Comparison of ENCODE assay signal across 10 cellular contexts in genomic region chr15:90886291-90886614, GRCh38. TPM values are rescaled to one million over a fixed set of nuclear protein-coding genes. Genes with fewer than 3 reads are reported as not detected.
DNase-seq lines count a peak whose midpoint lies in the region; ATAC-seq, FAIRE-seq and TF ChIP-seq lines count a peak whose summit lies in the region.
"Had no signal": no experiment of that assay in that cellular context is flagged by ENCODE, and none has a peak within 500 bp of the region (broad histone marks: within the 10 kb centered on the region; RNA-seq: fewer than 3 reads in every experiment).

No MANE protein-coding gene starts in this region.

- BruUV-seq in HepG2 (replicated peaks; lab: Mats Ljungman, UMichigan), result no TSS peak
- BruUV-seq in PC-3 (replicated peaks; lab: Mats Ljungman, UMichigan), result no TSS peak

- peaks cover 71% of the 10 kb centered on the region for H3K4me1 Mint-ChIP-seq in activated CD8-positive, alpha-beta memory T cell treated with anti-CD3 and anti-CD28 coated beads, Interleukin-2, amount 10 ng/mL, durations not matched to agents 7 days and 5 days
- peaks cover 9% of the 10 kb centered on the region for H3K4me1 Mint-ChIP-seq in T-helper 17 cell

- 18% methylated on average over 5 of the region's 5 CpGs for WGBS in HepG2 (ENCODE audit: low lambda C conversion rate)
- 38 to 43% methylated on average over 5 of the region's 5 CpGs for WGBS in testis, 2 donors

- TF ChIP-seq POLR2A in HepG2 (IDR thresholded peaks at IDR 0.05; ENCODE audit: insufficient read depth in 1 of 2, low read depth in 2 of 2, low read length in 2 of 2), result no peak
- TF ChIP-seq POLR2A in testis (IDR thresholded peaks at IDR 0.05), result no peak

- no peak for TF ChIP-seq CTCF in HepG2 (CRISPR knock-in tag; IDR thresholded peaks at IDR 0.05)
- no peak for TF ChIP-seq CTCF in testis (IDR thresholded peaks at IDR 0.05)
- TF ChIP-seq CTCF in mucosa of descending colon (IDR thresholded peaks at IDR 0.05), result no peak
- TF ChIP-seq CTCF in PC-3 (conservative IDR thresholded peaks at IDR 0.05; ENCODE audit: low read depth, low read length), result no peak; the same call in 1 of the 2 replicates

- intact Hi-C loops in HepG2 (cut with micrococcal nuclease; ENCODE audit: unreplicated experiment) (loop anchor here (1.0 to 5.0 kb wide), 5 partner anchors 27 to 238 kb away; partner anchors contain the start of gene HDDC3), testis (cut with DNase I; ENCODE audit: low total_unique reads) (loop anchor here (10.0 kb wide), 1 partner anchor 241 kb away; no protein-coding TSS in a partner anchor), mucosa of descending colon (cut with DNase I, micrococcal nuclease) (loop anchor here (5.0 to 10.0 kb wide), 3 partner anchors 191 to 361 kb away; partner anchors contain the start of gene CRTC3 (in 1 of the 2)), PC-3 (cut with micrococcal nuclease) (loop anchor here (1.0 to 5.0 kb wide), 3 partner anchors 169 to 238 kb away; partner anchors contain the start of gene BLM)

- peaks cover 19% of the 10 kb centered on the region for H3K36me3 Mint-ChIP-seq in activated CD8-positive, alpha-beta memory T cell treated with anti-CD3 and anti-CD28 coated beads, Interleukin-2, amount 10 ng/mL, durations not matched to agents 7 days and 5 days
- no peaks in the 10 kb centered on the region for H3K36me3 Mint-ChIP-seq in T-helper 17 cell (ENCODE audit: low read depth)
- H3K36me3 Mint-ChIP-seq: WTC11 had no signal

- H3K9me3 ChIP-seq in T-helper 17 cell (ENCODE audit: control insufficient read depth, low read length, poor library complexity, severe bottlenecking) (no peaks in the 10 kb centered on the region), HepG2 (ENCODE audit: low read length) (no peaks in the 10 kb centered on the region), testis (no peaks in the 10 kb centered on the region), mucosa of descending colon (no peaks in the 10 kb centered on the region), PC-3 (ENCODE audit: low read length) (no peaks in the 10 kb centered on the region)

- DNase-seq in activated CD8-positive, alpha-beta memory T cell treated with anti-CD3 and anti-CD28 coated beads, Interleukin-2, amount 10 ng/mL, durations not matched to agents 7 days and 5 days, result no peak
- DNase-seq in activated CD8-positive, alpha-beta memory T cell treated with anti-CD3 and anti-CD28 coated beads, Interleukin-2, amount 50 U/mL, for 4 hours, result no peak
- DNase-seq in T-helper 17 cell (no peak), HepG2 (ENCODE audit: low spot score) (no peak), testis (no peak), mucosa of descending colon (no peak), NCI-H2196 treated with DMSO at 0.1 percent for 48 hours (lab: John Stamatoyannopoulos, UW; ENCODE audit: unreplicated experiment) (no peak), PC-3 (no peak)

- in situ Hi-C loops in HepG2 (cut with HindIII; ENCODE audit: extremely low pct_ligation_motif_present, low pct_unique_long_range_greater_than_20kb), result loop anchor here (5.0 kb wide), 2 partner anchors 69 to 239 kb away; no protein-coding TSS in a partner anchor

- H3K4me3 Mint-ChIP-seq in activated CD8-positive, alpha-beta memory T cell treated with anti-CD3 and anti-CD28 coated beads, Interleukin-2, amount 10 ng/mL, durations not matched to agents 7 days and 5 days, result peak overlapping the region; percentile 62
- H3K4me3 Mint-ChIP-seq in T-helper 17 cell, result peak overlapping the region; percentile 43
- H3K4me3 Mint-ChIP-seq: WTC11 had no signal

- H3K9me3 Mint-ChIP-seq in activated CD8-positive, alpha-beta memory T cell treated with anti-CD3 and anti-CD28 coated beads, Interleukin-2, amount 10 ng/mL, durations not matched to agents 7 days and 5 days (ENCODE audit: low read depth), result no peaks in the 10 kb centered on the region
- H3K9me3 Mint-ChIP-seq: WTC11 had no signal

- H3K4me1 ChIP-seq in HepG2 (ENCODE audit: insufficient read depth, low read length) (peaks cover 36% of the 10 kb centered on the region), testis (peaks cover 31% of the 10 kb centered on the region), mucosa of descending colon (ENCODE audit: low read depth) (peaks cover 15% of the 10 kb centered on the region), PC-3 (ENCODE audit: insufficient read depth, low read length) (no peaks in the 10 kb centered on the region)

- CTCF ChIA-PET in activated CD8-positive, alpha-beta memory T cell treated with anti-CD3 and anti-CD28 coated beads, Interleukin-2, amount 10 ng/mL, durations not matched to agents 7 days and 5 days (lab: Charles Lee), result interaction anchor here (0.6 to 3.9 kb wide), 58 partner anchors 9 to 579 kb away, joined by 3 to 46 read pairs (median 5); partner anchors contain the start of genes BLM, FURIN, HDDC3 and IQGAP1
- CTCF ChIA-PET in HepG2 (lab: Yijun Ruan, JAX; ENCODE audit: low intra/inter-chr PET ratio, low total read pairs) (interaction anchor here (1.9 to 2.2 kb wide), 3 partner anchors 27 to 238 kb away, joined by 12 to 20 read pairs (median 13); no protein-coding TSS in a partner anchor), PC-3 (lab: Charles Lee) (interaction anchor here (0.8 to 2.4 kb wide), 2 partner anchors 236 to 238 kb away, joined by 5 to 11 read pairs; no protein-coding TSS in a partner anchor)

- no peaks in the 10 kb centered on the region for H3K9me2 ChIP-seq in PC-3 (replicated peaks; ENCODE audit: low read length)

- no peak for TF ChIP-seq RAD21 in HepG2 (CRISPR knock-in tag; IDR thresholded peaks at IDR 0.05)

- H4K20me1 ChIP-seq in HepG2 (ENCODE audit: insufficient read depth, low read length) (0 out of 2 replicates have a peak, but pooled peaks cover 2% of the 10 kb centered on the region), PC-3 (ENCODE audit: low read length) (no peaks in the 10 kb centered on the region)

- no peaks in the 10 kb centered on the region for H3K79me2 ChIP-seq in HepG2 (ENCODE audit: insufficient read depth, low read length)
- no peaks in the 10 kb centered on the region for H3K79me2 ChIP-seq in PC-3 (ENCODE audit: low read length)

- H3K27me3 Mint-ChIP-seq in activated CD8-positive, alpha-beta memory T cell treated with anti-CD3 and anti-CD28 coated beads, Interleukin-2, amount 10 ng/mL, durations not matched to agents 7 days and 5 days, result no peaks in the 10 kb centered on the region
- H3K27me3 Mint-ChIP-seq in T-helper 17 cell, result peaks cover 5% of the 10 kb centered on the region

- H2AFZ ChIP-seq in HepG2 (ENCODE audit: low read length) (no peak overlapping the region), PC-3 (ENCODE audit: low read length) (no peak overlapping the region)

- ATAC-seq in activated CD8-positive, alpha-beta memory T cell treated with anti-CD3 and anti-CD28 coated beads, Interleukin-2, amount 10 ng/mL, durations not matched to agents 7 days and 5 days, result no peak
- ATAC-seq in T-helper 17 cell (no peak), HepG2 (no peak), mucosa of descending colon (no peak), PC-3 (no peak)

- H3K27ac Mint-ChIP-seq in activated CD8-positive, alpha-beta memory T cell treated with anti-CD3 and anti-CD28 coated beads, Interleukin-2, amount 10 ng/mL, durations not matched to agents 7 days and 5 days, result peak overlapping the region; percentile 73
- no peak overlapping the region for H3K27ac Mint-ChIP-seq in T-helper 17 cell

- TF ChIP-seq EP300 in HepG2 (IDR thresholded peaks at IDR 0.05; ENCODE audit: low read depth in 2 of 2, low read length in 2 of 2), result no peak
- TF ChIP-seq EP300 in HepG2 (CRISPR knock-in tag; IDR thresholded peaks at IDR 0.05; ENCODE audit: borderline replicate concordance), result no peak

- H3K36me3 ChIP-seq in HepG2 (replicated peaks in 1 of 2; ENCODE audit: control insufficient read depth in 1 of 2, insufficient read depth in 2 of 2, low read length in 2 of 2) (no peaks in the 10 kb centered on the region; a peak in 2 of 5 replicates), testis (ENCODE audit: low read depth, missing control alignments) (no peaks in the 10 kb centered on the region), mucosa of descending colon (ENCODE audit: low read depth) (no peaks in the 10 kb centered on the region), PC-3 (ENCODE audit: low read depth, low read length) (no peaks in the 10 kb centered on the region; the same call in 1 of the 2 replicates)

- H3K4me3 ChIP-seq in HepG2 (replicated peaks in 1 of 3; ENCODE audit: insufficient read depth in 1 of 3, low read depth in 2 of 3, low read length in 3 of 3) (no peak overlapping the region), testis (no peak overlapping the region), mucosa of descending colon (no peak overlapping the region), PC-3 (ENCODE audit: low read length) (no peak overlapping the region)
- H3K4me3 ChIP-seq: SK-N-MC had no signal

- POLR2A ChIA-PET in HepG2 (lab: Yijun Ruan, JAX) (interaction anchor here (0.9 to 5.1 kb wide), 6 partner anchors 13 to 238 kb away, joined by 3 to 52 read pairs (median 7); no protein-coding TSS in a partner anchor), PC-3 (lab: Charles Lee; ENCODE audit: unreplicated experiment) (interaction anchor here (0.6 kb wide), 1 partner anchor 222 kb away, joined by 3 read pairs; no protein-coding TSS in a partner anchor)

- H3K9ac ChIP-seq in HepG2 (ENCODE audit: insufficient read depth, low read depth, low read length), result no peak overlapping the region
- H3K9ac ChIP-seq in PC-3 (ENCODE audit: low read length), result no peak overlapping the region

- no peaks in the 10 kb centered on the region for H3F3A ChIP-seq in PC-3 (ENCODE audit: low read length, unreplicated experiment)

- H3K4me2 ChIP-seq in HepG2 (ENCODE audit: low read depth, low read length) (no peak overlapping the region), PC-3 (ENCODE audit: low read length) (no peak overlapping the region)

- H3K27me3 ChIP-seq in HepG2 (ENCODE audit: control insufficient read depth in 1 of 2, insufficient read depth in 2 of 2, low read length in 2 of 2), result peaks cover 0 to 7% of the 10 kb centered on the region in 2 experiments; a peak in 2 of 5 replicates
- H3K27me3 ChIP-seq in testis, result no peaks in the 10 kb centered on the region
- no peaks in the 10 kb centered on the region for H3K27me3 ChIP-seq in PC-3 (ENCODE audit: low read length)

- no peak overlapping the region for H3K27ac ChIP-seq in HepG2 (ENCODE audit: extremely low read length, insufficient read depth, low read length)
- H3K27ac ChIP-seq in testis, result peak overlapping the region; percentile 21 to 97
- H3K27ac ChIP-seq in PC-3 (ENCODE audit: low read length), result no peak overlapping the region
- H3K27ac ChIP-seq: SK-N-MC had no signal

- FAIRE-seq in HepG2 (lab: Jason Lieb, UNC), result no peak

RNA-seq across cellular contexts. Expression of gene FES, which starts 1.9 kb away (rescaled TPM):
- total RNA-seq in activated CD8-positive, alpha-beta memory T cell treated with anti-CD3 and anti-CD28 coated beads, Interleukin-2, amount 10 ng/mL, durations not matched to agents 7 days and 5 days, result 10 to 100 TPM; 55.7 to 61.2 TPM
- total RNA-seq in T-helper 17 cell, result 10 to 100 TPM in 1 of 2 donors, 1 to 10 TPM in 1; 6.0 to 12.7 TPM
- total RNA-seq in HepG2 (2016; rRNA removed; fragmentation: Illumina TruSeq; extraction: Trizol), result 8.5 and 9.5 TPM in 2 replicates
- 3.0 and 3.5 TPM in 2 replicates for total RNA-seq in HepG2 (2016; cell fraction: cytosol; rRNA removed; fragmentation: Illumina TruSeq; extraction: Trizol; ENCODE audit: low read depth)
- 9.6 TPM in 2 replicates for total RNA-seq in HepG2 (2016; cell fraction: insoluble cytoplasmic fraction; rRNA removed; fragmentation: Illumina TruSeq; extraction: Trizol)
- 3.8 and 4.7 TPM in 2 replicates for total RNA-seq in HepG2 (2016; cell fraction: membrane; rRNA removed; fragmentation: Illumina TruSeq; extraction: Trizol)
- total RNA-seq in HepG2 (2016; cell fraction: nucleus; rRNA removed; fragmentation: Illumina TruSeq; extraction: Trizol), result 5.2 and 5.4 TPM in 2 replicates
- polyA plus RNA-seq in HepG2 (2011; rRNA removed), result 4.0 and 4.3 TPM in 2 replicates
- 2.8 and 5.7 TPM in 2 replicates for polyA plus RNA-seq in HepG2 (2011; cell fraction: cytosol; rRNA removed)
- polyA plus RNA-seq in HepG2 (2011; cell fraction: nucleus; rRNA removed), result 13.7 and 22.6 TPM in 2 replicates
- 1.3 and 1.7 TPM in 2 replicates for polyA plus RNA-seq in HepG2 (2012)
- polyA plus RNA-seq in HepG2 (2016; cell fraction: cytosol; fragmentation: Illumina TruSeq; extraction: Trizol; ENCODE audit: low read depth), result 3.0 TPM in 2 replicates
- polyA plus RNA-seq in HepG2 (2016; cell fraction: insoluble cytoplasmic fraction; fragmentation: Illumina TruSeq; extraction: Trizol; ENCODE audit: low read depth), result 6.1 and 6.9 TPM in 2 replicates
- polyA plus RNA-seq in HepG2 (2016; cell fraction: membrane; fragmentation: Illumina TruSeq; extraction: Trizol; ENCODE audit: low read depth), result 2.4 TPM in 2 replicates
- polyA plus RNA-seq in HepG2 (2016; cell fraction: nucleus; fragmentation: Illumina TruSeq; extraction: Trizol; ENCODE audit: insufficient read depth, low read depth), result 8.5 and 10.3 TPM in 2 replicates
- polyA minus RNA-seq in HepG2 (2011; rRNA and poly(A)+ RNA removed; ENCODE audit: low replicate concordance), result 0.37 and 5.3 TPM in 2 replicates
- 1.7 and 1.8 TPM in 2 replicates for polyA minus RNA-seq in HepG2 (2011; cell fraction: cytosol; rRNA and poly(A)+ RNA removed)
- 5.1 and 6.2 TPM in 2 replicates for polyA minus RNA-seq in HepG2 (2011; cell fraction: nucleus; rRNA and poly(A)+ RNA removed)
- 10 to 100 TPM; 18.6 to 23.1 TPM for total RNA-seq in testis
- 14.4 TPM for polyA plus RNA-seq in testis (ENCODE audit: insufficient read depth, low read depth, low replicate concordance)
- 10 to 100 TPM in 2 of 3 donors, 1 to 10 TPM in 1; 7.9 to 18.6 (median 12.1) TPM for total RNA-seq in mucosa of descending colon
- 2.8 and 11.5 TPM in 2 replicates for total RNA-seq in PC-3 (2014; rRNA removed)

RNA-seq across cellular contexts. Expression of gene MAN2A2, which starts 16.8 kb away (rescaled TPM):
- 100 to 1,000 TPM; 174 to 183 TPM for total RNA-seq in activated CD8-positive, alpha-beta memory T cell treated with anti-CD3 and anti-CD28 coated beads, Interleukin-2, amount 10 ng/mL, durations not matched to agents 7 days and 5 days
- total RNA-seq in T-helper 17 cell (100 to 1,000 TPM; 159 to 186 TPM), HepG2 (2016; rRNA removed; fragmentation: Illumina TruSeq; extraction: Trizol) (6.7 and 17.5 TPM in 2 replicates), testis (100 to 1,000 TPM; 128 to 151 TPM), mucosa of descending colon (10 to 100 TPM; 50.9 to 75.8 (median 75.3) TPM), PC-3 (2014; rRNA removed) (19.8 and 26.3 TPM in 2 replicates)
- total RNA-seq in HepG2 (2016; cell fraction: cytosol; rRNA removed; fragmentation: Illumina TruSeq; extraction: Trizol; ENCODE audit: low read depth), result 8.9 and 9.3 TPM in 2 replicates
- 5.6 and 21.4 TPM in 2 replicates for total RNA-seq in HepG2 (2016; cell fraction: insoluble cytoplasmic fraction; rRNA removed; fragmentation: Illumina TruSeq; extraction: Trizol)
- 9.6 and 10.0 TPM in 2 replicates for total RNA-seq in HepG2 (2016; cell fraction: membrane; rRNA removed; fragmentation: Illumina TruSeq; extraction: Trizol)
- 31.3 and 36.5 TPM in 2 replicates for total RNA-seq in HepG2 (2016; cell fraction: nucleus; rRNA removed; fragmentation: Illumina TruSeq; extraction: Trizol)
- polyA plus RNA-seq in HepG2 (2011; rRNA removed) (43.8 and 51.5 TPM in 2 replicates), testis (ENCODE audit: insufficient read depth, low read depth, low replicate concordance) (101 TPM)
- polyA plus RNA-seq in HepG2 (2011; cell fraction: cytosol; rRNA removed), result 18.4 and 29.4 TPM in 2 replicates
- polyA plus RNA-seq in HepG2 (2011; cell fraction: nucleus; rRNA removed), result 296 and 398 TPM in 2 replicates
- polyA plus RNA-seq in HepG2 (2012), result 13.2 and 18.7 TPM in 2 replicates
- polyA plus RNA-seq in HepG2 (2016; cell fraction: cytosol; fragmentation: Illumina TruSeq; extraction: Trizol; ENCODE audit: low read depth), result 1.5 and 2.3 TPM in 2 replicates
- polyA plus RNA-seq in HepG2 (2016; cell fraction: insoluble cytoplasmic fraction; fragmentation: Illumina TruSeq; extraction: Trizol; ENCODE audit: low read depth), result 7.9 and 9.3 TPM in 2 replicates
- polyA plus RNA-seq in HepG2 (2016; cell fraction: membrane; fragmentation: Illumina TruSeq; extraction: Trizol; ENCODE audit: low read depth), result 5.8 and 8.8 TPM in 2 replicates
- polyA plus RNA-seq in HepG2 (2016; cell fraction: nucleus; fragmentation: Illumina TruSeq; extraction: Trizol; ENCODE audit: insufficient read depth, low read depth), result 117 and 126 TPM in 2 replicates
- 46.3 and 58.9 TPM in 2 replicates for polyA minus RNA-seq in HepG2 (2011; rRNA and poly(A)+ RNA removed; ENCODE audit: low replicate concordance)
- polyA minus RNA-seq in HepG2 (2011; cell fraction: cytosol; rRNA and poly(A)+ RNA removed), result 16.2 and 16.4 TPM in 2 replicates
- 38.2 and 38.5 TPM in 2 replicates for polyA minus RNA-seq in HepG2 (2011; cell fraction: nucleus; rRNA and poly(A)+ RNA removed)

RNA-seq across cellular contexts. Expression of gene FURIN, which starts 17.9 kb away (rescaled TPM):
- total RNA-seq in activated CD8-positive, alpha-beta memory T cell treated with anti-CD3 and anti-CD28 coated beads, Interleukin-2, amount 10 ng/mL, durations not matched to agents 7 days and 5 days, result 100 to 1,000 TPM; 487 to 625 TPM
- total RNA-seq in T-helper 17 cell (100 to 1,000 TPM; 133 to 260 TPM), HepG2 (2016; rRNA removed; fragmentation: Illumina TruSeq; extraction: Trizol) (13.9 and 17.4 TPM in 2 replicates), testis (10 to 100 TPM; 23.1 to 32.1 TPM), mucosa of descending colon (10 to 100 TPM; 65.9 to 83.4 (median 67.4) TPM), PC-3 (2014; rRNA removed) (39.1 and 44.2 TPM in 2 replicates)
- 4.7 and 4.8 TPM in 2 replicates for total RNA-seq in HepG2 (2016; cell fraction: cytosol; rRNA removed; fragmentation: Illumina TruSeq; extraction: Trizol; ENCODE audit: low read depth)
- 10.1 and 18.5 TPM in 2 replicates for total RNA-seq in HepG2 (2016; cell fraction: insoluble cytoplasmic fraction; rRNA removed; fragmentation: Illumina TruSeq; extraction: Trizol)
- total RNA-seq in HepG2 (2016; cell fraction: membrane; rRNA removed; fragmentation: Illumina TruSeq; extraction: Trizol), result 20.5 and 21.4 TPM in 2 replicates
- total RNA-seq in HepG2 (2016; cell fraction: nucleus; rRNA removed; fragmentation: Illumina TruSeq; extraction: Trizol), result 17.5 and 19.5 TPM in 2 replicates
- polyA plus RNA-seq in HepG2 (2011; rRNA removed) (15.2 and 17.3 TPM in 2 replicates), testis (ENCODE audit: insufficient read depth, low read depth, low replicate concordance) (21.5 TPM)
- polyA plus RNA-seq in HepG2 (2011; cell fraction: cytosol; rRNA removed), result 12.0 and 18.4 TPM in 2 replicates
- 17.2 and 23.0 TPM in 2 replicates for polyA plus RNA-seq in HepG2 (2011; cell fraction: nucleus; rRNA removed)
- 4.4 and 15.3 TPM in 2 replicates for polyA plus RNA-seq in HepG2 (2012)
- 6.3 and 6.4 TPM in 2 replicates for polyA plus RNA-seq in HepG2 (2016; cell fraction: cytosol; fragmentation: Illumina TruSeq; extraction: Trizol; ENCODE audit: low read depth)
- polyA plus RNA-seq in HepG2 (2016; cell fraction: insoluble cytoplasmic fraction; fragmentation: Illumina TruSeq; extraction: Trizol; ENCODE audit: low read depth), result 14.6 and 21.4 TPM in 2 replicates
- 19.0 and 20.4 TPM in 2 replicates for polyA plus RNA-seq in HepG2 (2016; cell fraction: membrane; fragmentation: Illumina TruSeq; extraction: Trizol; ENCODE audit: low read depth)
- 32.9 and 35.2 TPM in 2 replicates for polyA plus RNA-seq in HepG2 (2016; cell fraction: nucleus; fragmentation: Illumina TruSeq; extraction: Trizol; ENCODE audit: insufficient read depth, low read depth)
- polyA minus RNA-seq in HepG2 (2011; rRNA and poly(A)+ RNA removed; ENCODE audit: low replicate concordance), result 33.9 and 45.0 TPM in 2 replicates
- 15.8 and 17.1 TPM in 2 replicates for polyA minus RNA-seq in HepG2 (2011; cell fraction: cytosol; rRNA and poly(A)+ RNA removed)
- polyA minus RNA-seq in HepG2 (2011; cell fraction: nucleus; rRNA and poly(A)+ RNA removed), result 6.1 and 8.6 TPM in 2 replicates

RNA-seq across cellular contexts. Expression of gene HDDC3, which starts 46.1 kb away (rescaled TPM):
- 10 to 100 TPM; 33.2 to 39.3 TPM for total RNA-seq in activated CD8-positive, alpha-beta memory T cell treated with anti-CD3 and anti-CD28 coated beads, Interleukin-2, amount 10 ng/mL, durations not matched to agents 7 days and 5 days
- total RNA-seq in T-helper 17 cell (10 to 100 TPM; 11.1 to 12.9 TPM), HepG2 (2016; rRNA removed; fragmentation: Illumina TruSeq; extraction: Trizol) (28.3 and 30.0 TPM in 2 replicates), testis (10 to 100 TPM; 16.7 to 18.3 TPM), mucosa of descending colon (10 to 100 TPM; 10.7 to 23.4 (median 15.4) TPM), PC-3 (2014; rRNA removed) (18.5 and 19.6 TPM in 2 replicates)
- total RNA-seq in HepG2 (2016; cell fraction: cytosol; rRNA removed; fragmentation: Illumina TruSeq; extraction: Trizol; ENCODE audit: low read depth), result 9.5 and 9.9 TPM in 2 replicates
- total RNA-seq in HepG2 (2016; cell fraction: insoluble cytoplasmic fraction; rRNA removed; fragmentation: Illumina TruSeq; extraction: Trizol), result 29.5 and 31.1 TPM in 2 replicates
- 19.0 and 21.4 TPM in 2 replicates for total RNA-seq in HepG2 (2016; cell fraction: membrane; rRNA removed; fragmentation: Illumina TruSeq; extraction: Trizol)
- total RNA-seq in HepG2 (2016; cell fraction: nucleus; rRNA removed; fragmentation: Illumina TruSeq; extraction: Trizol), result 14.9 and 16.3 TPM in 2 replicates
- polyA plus RNA-seq in HepG2 (2011; rRNA removed) (18.7 and 21.7 TPM in 2 replicates), testis (ENCODE audit: insufficient read depth, low read depth, low replicate concordance) (12.1 TPM)
- 21.7 and 23.0 TPM in 2 replicates for polyA plus RNA-seq in HepG2 (2011; cell fraction: cytosol; rRNA removed)
- 18.2 and 23.4 TPM in 2 replicates for polyA plus RNA-seq in HepG2 (2011; cell fraction: nucleus; rRNA removed)
- polyA plus RNA-seq in HepG2 (2012), result 12.4 and 14.3 TPM in 2 replicates
- polyA plus RNA-seq in HepG2 (2016; cell fraction: cytosol; fragmentation: Illumina TruSeq; extraction: Trizol; ENCODE audit: low read depth), result 15.3 and 16.8 TPM in 2 replicates
- 32.6 and 35.8 TPM in 2 replicates for polyA plus RNA-seq in HepG2 (2016; cell fraction: insoluble cytoplasmic fraction; fragmentation: Illumina TruSeq; extraction: Trizol; ENCODE audit: low read depth)
- polyA plus RNA-seq in HepG2 (2016; cell fraction: membrane; fragmentation: Illumina TruSeq; extraction: Trizol; ENCODE audit: low read depth), result 20.1 and 22.5 TPM in 2 replicates
- polyA plus RNA-seq in HepG2 (2016; cell fraction: nucleus; fragmentation: Illumina TruSeq; extraction: Trizol; ENCODE audit: insufficient read depth, low read depth), result 23.2 and 27.0 TPM in 2 replicates
- 12.2 and 28.5 TPM in 2 replicates for polyA minus RNA-seq in HepG2 (2011; rRNA and poly(A)+ RNA removed; ENCODE audit: low replicate concordance)
- polyA minus RNA-seq in HepG2 (2011; cell fraction: cytosol; rRNA and poly(A)+ RNA removed), result 8.2 and 8.6 TPM in 2 replicates
- polyA minus RNA-seq in HepG2 (2011; cell fraction: nucleus; rRNA and poly(A)+ RNA removed), result 13.3 and 14.7 TPM in 2 replicates

RNA-seq across cellular contexts. Expression of gene UNC45A, which starts 48.8 kb away (rescaled TPM):
- 10 to 100 TPM; 76.3 to 84.4 TPM for total RNA-seq in activated CD8-positive, alpha-beta memory T cell treated with anti-CD3 and anti-CD28 coated beads, Interleukin-2, amount 10 ng/mL, durations not matched to agents 7 days and 5 days
- total RNA-seq in T-helper 17 cell, result 10 to 100 TPM; 36.9 to 38.3 TPM
- total RNA-seq in HepG2 (2016; rRNA removed; fragmentation: Illumina TruSeq; extraction: Trizol), result 39.2 and 39.7 TPM in 2 replicates
- 7.4 and 8.3 TPM in 2 replicates for total RNA-seq in HepG2 (2016; cell fraction: cytosol; rRNA removed; fragmentation: Illumina TruSeq; extraction: Trizol; ENCODE audit: low read depth)
- 37.2 and 42.0 TPM in 2 replicates for total RNA-seq in HepG2 (2016; cell fraction: insoluble cytoplasmic fraction; rRNA removed; fragmentation: Illumina TruSeq; extraction: Trizol)
- total RNA-seq in HepG2 (2016; cell fraction: membrane; rRNA removed; fragmentation: Illumina TruSeq; extraction: Trizol), result 10.7 and 11.5 TPM in 2 replicates
- total RNA-seq in HepG2 (2016; cell fraction: nucleus; rRNA removed; fragmentation: Illumina TruSeq; extraction: Trizol), result 29.9 and 30.4 TPM in 2 replicates
- polyA plus RNA-seq in HepG2 (2011; rRNA removed), result 33.8 and 39.6 TPM in 2 replicates
- 28.5 and 36.4 TPM in 2 replicates for polyA plus RNA-seq in HepG2 (2011; cell fraction: cytosol; rRNA removed)
- 128 and 143 TPM in 2 replicates for polyA plus RNA-seq in HepG2 (2011; cell fraction: nucleus; rRNA removed)
- polyA plus RNA-seq in HepG2 (2012), result 23.6 and 29.6 TPM in 2 replicates
- 3.2 and 3.8 TPM in 2 replicates for polyA plus RNA-seq in HepG2 (2016; cell fraction: cytosol; fragmentation: Illumina TruSeq; extraction: Trizol; ENCODE audit: low read depth)
- 31.6 and 37.2 TPM in 2 replicates for polyA plus RNA-seq in HepG2 (2016; cell fraction: insoluble cytoplasmic fraction; fragmentation: Illumina TruSeq; extraction: Trizol; ENCODE audit: low read depth)
- 6.4 and 8.0 TPM in 2 replicates for polyA plus RNA-seq in HepG2 (2016; cell fraction: membrane; fragmentation: Illumina TruSeq; extraction: Trizol; ENCODE audit: low read depth)
- 52.0 and 53.3 TPM in 2 replicates for polyA plus RNA-seq in HepG2 (2016; cell fraction: nucleus; fragmentation: Illumina TruSeq; extraction: Trizol; ENCODE audit: insufficient read depth, low read depth)
- 77.7 and 119 TPM in 2 replicates for polyA minus RNA-seq in HepG2 (2011; rRNA and poly(A)+ RNA removed; ENCODE audit: low replicate concordance)
- 23.5 and 25.8 TPM in 2 replicates for polyA minus RNA-seq in HepG2 (2011; cell fraction: cytosol; rRNA and poly(A)+ RNA removed)
- 37.1 and 48.0 TPM in 2 replicates for polyA minus RNA-seq in HepG2 (2011; cell fraction: nucleus; rRNA and poly(A)+ RNA removed)
- 10 to 100 TPM; 48.9 to 56.9 TPM for total RNA-seq in testis
- polyA plus RNA-seq in testis (ENCODE audit: insufficient read depth, low read depth, low replicate concordance), result 59.6 TPM
- total RNA-seq in mucosa of descending colon, result 10 to 100 TPM; 43.9 to 92.5 (median 54.8) TPM
- 68.4 and 73.7 TPM in 2 replicates for total RNA-seq in PC-3 (2014; rRNA removed)

Comparison
In these comparisons a context has a peak if more than half of its experiments do, and no peak if none do; other contexts are left out.
1. H3K27ac ChIP-seq: peak in testis (2 of 2); none in HepG2 (single experiment) and PC-3 (single experiment).